27 cellular contexts compared by ENCODE assay signal in the genomic region with DNA sequence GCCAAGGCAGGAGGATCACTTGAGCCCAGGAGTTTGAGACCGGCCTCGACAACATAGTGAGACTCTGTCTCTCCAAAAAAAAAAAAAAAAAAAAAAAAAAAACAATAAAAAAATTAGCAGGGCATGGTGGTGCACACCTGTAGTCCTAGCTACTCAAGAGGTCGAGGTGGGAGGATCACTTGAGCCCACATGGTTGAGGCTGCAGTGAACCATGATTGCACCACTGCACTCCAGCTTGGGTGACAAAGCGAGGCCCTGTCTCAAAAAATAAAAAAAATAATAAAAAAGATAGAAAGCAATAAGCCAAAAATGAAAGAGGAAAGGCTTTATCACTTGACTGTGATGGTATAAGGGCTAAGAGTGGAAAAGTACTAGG. TPM values are rescaled to one million over a fixed set of nuclear protein-coding genes. Genes with fewer than 3 reads are reported as not detected.
A peak's percentile ranks its signal among the peaks of the same experiment; 100 is the strongest.
DNase-seq lines count a peak whose midpoint lies in the region; ATAC-seq, FAIRE-seq and TF ChIP-seq lines count a peak whose summit lies in the region.
"Had no signal": no experiment of that assay in that cellular context is flagged by ENCODE, and none has a peak within 500 bp of the region (broad histone marks: within the 10 kb centered on the region; RNA-seq: fewer than 3 reads in every experiment).

No MANE protein-coding gene starts in this region.

- TF ChIP-seq CTCF in left ventricle myocardium inferior (IDR thresholded peaks at IDR 0.05; ENCODE audit: borderline replicate concordance) (no peak), upper lobe of right lung (IDR thresholded peaks at IDR 0.05) (no peak), nephron progenitor cell (IDR thresholded peaks at IDR 0.05) (no peak)

- H3K27ac Mint-ChIP-seq in nephron progenitor cell: no peak overlapping the region
- H3K27ac Mint-ChIP-seq: CD4-positive, alpha-beta T cell; GM23338; HFFc6 had no signal

- peaks cover 10% of the 10 kb centered on the region for H3K9me3 Mint-ChIP-seq in nephron progenitor cell
- H3K9me3 Mint-ChIP-seq: CD4-positive, alpha-beta T cell; HFFc6 had no signal

- H3K9me3 ChIP-seq in left ventricle myocardium inferior (replicated peaks) (no peaks in the 10 kb centered on the region), small intestine (ENCODE audit: control insufficient read depth, low read depth) (no peaks in the 10 kb centered on the region), upper lobe of right lung (no peaks in the 10 kb centered on the region)
- H3K9me3 ChIP-seq: HAP-1 had no signal

- no peak for FAIRE-seq in small intestine (lab: Jason Lieb, UNC)
- FAIRE-seq: A204.1, D721Med, G401.6, GM12878, HTR-8/SVneo, RCC 7860 had no signal

- H3K4me3 Mint-ChIP-seq in nephron progenitor cell: no peak overlapping the region
- H3K4me3 Mint-ChIP-seq: CD4-positive, alpha-beta T cell; GM23338; HFFc6 had no signal

- peak overlapping the region; percentile 80 for H3K27ac ChIP-seq in left ventricle myocardium inferior (replicated peaks)
- peak overlapping the region; percentile 18 for H3K27ac ChIP-seq in layer of hippocampus (ENCODE audit: low read depth, low read length)
- peak overlapping the region; percentile 85 to 91 for H3K27ac ChIP-seq in small intestine (ENCODE audit: low read depth in 1 of 2, low read length in 1 of 2)
- H3K27ac ChIP-seq in upper lobe of right lung: no peak overlapping the region
- H3K27ac ChIP-seq: BLaER1 had no signal

- DNase-seq in left ventricle myocardium inferior (no peak), left ventricle myocardium superior (no peak), small intestine (no peak), upper lobe of right lung (peak; percentile 20), T1000 (lab: John Stamatoyannopoulos, UW) (no peak), nephron progenitor cell (no peak), NCI-H1092 treated with DMSO at 0.1 percent for 48 hours (lab: John Stamatoyannopoulos, UW) (no peak)
- DNase-seq: CD4-positive, alpha-beta T cell; DMS53; HFFc6; KBM-7; MV-4-11; NCI-H146; NCI-H1930; NCI-H2107; NCI-H524 treated with DMSO at 0.1 percent for 48 hours; NCI-H774 had no signal

- H3K36me3 ChIP-seq in left ventricle myocardium inferior (no peaks in the 10 kb centered on the region), small intestine (ENCODE audit: control insufficient read depth in 2 of 2, insufficient read depth in 2 of 2, low read length in 2 of 2) (no peaks in the 10 kb centered on the region), upper lobe of right lung (no peaks in the 10 kb centered on the region)
- H3K36me3 ChIP-seq: BLaER1, HAP-1 had no signal

- no peak for ATAC-seq in left ventricle myocardium superior
- ATAC-seq in upper lobe of right lung: no peak
- ATAC-seq: GM12878, GM23338 had no signal

- H3K4me3 ChIP-seq in left ventricle myocardium inferior (peak overlapping the region; percentile 48), small intestine (ENCODE audit: low read depth in 1 of 2, low read length in 2 of 2) (no peak overlapping the region), upper lobe of right lung (no peak overlapping the region)
- H3K4me3 ChIP-seq: BLaER1, GM12878, GM23338, HAP-1 had no signal

- H3K27me3 Mint-ChIP-seq in nephron progenitor cell (ENCODE audit: low read depth, poor library complexity): no peaks in the 10 kb centered on the region
- H3K27me3 Mint-ChIP-seq: CD4-positive, alpha-beta T cell had no signal

- 83 to 91% (median 87%) methylated on average over 4 of the region's 4 CpGs for WGBS in small intestine, 3 donors

- H3K36me3 Mint-ChIP-seq in nephron progenitor cell (ENCODE audit: low read depth): no peaks in the 10 kb centered on the region

- intact Hi-C loops in left ventricle myocardium inferior (cut with micrococcal nuclease) (no loop called here), left ventricle myocardium superior (cut with micrococcal nuclease) (no loop called here), upper lobe of right lung (cut with DNase I) (no loop called here)

- peaks cover 7% of the 10 kb centered on the region for H3K4me1 Mint-ChIP-seq in nephron progenitor cell

- peaks cover 7% of the 10 kb centered on the region for H3K4me1 ChIP-seq in left ventricle myocardium inferior
- peaks cover 0 to 3% of the 10 kb centered on the region in 2 donors for H3K4me1 ChIP-seq in small intestine (ENCODE audit: control insufficient read depth in 2 of 2, insufficient read depth in 1 of 2, low read depth in 1 of 2, low read length in 1 of 2)
- peaks cover 5% of the 10 kb centered on the region for H3K4me1 ChIP-seq in upper lobe of right lung

- H3K27me3 ChIP-seq in left ventricle myocardium inferior (ENCODE audit: low read depth): no peaks in the 10 kb centered on the region
- no peaks in the 10 kb centered on the region for H3K27me3 ChIP-seq in layer of hippocampus (ENCODE audit: control insufficient read depth, insufficient read depth, low read length)
- no peaks in the 10 kb centered on the region for H3K27me3 ChIP-seq in small intestine (ENCODE audit: control insufficient read depth in 2 of 2, insufficient read depth in 2 of 2, low read length in 2 of 2)
- no peaks in the 10 kb centered on the region for H3K27me3 ChIP-seq in upper lobe of right lung
- H3K27me3 ChIP-seq: BLaER1 had no signal

RNA-seq across cellular contexts. Expression of gene PEBP1, which starts 10.2 kb away (rescaled TPM):
- total RNA-seq in left ventricle myocardium inferior (461 TPM), left ventricle myocardium superior (500 TPM), upper lobe of right lung (223 TPM)
- 1,000 to 10,000 TPM in 2 of 3 donors, 100 to 1,000 TPM in 1; 457 to 2,607 (median 1,131) TPM for polyA plus RNA-seq in small intestine

RNA-seq across cellular contexts. Expression of gene VSIG10, which starts 21.9 kb away (rescaled TPM):
- 12.1 TPM for total RNA-seq in left ventricle myocardium inferior
- 12.6 TPM for total RNA-seq in left ventricle myocardium superior
- polyA plus RNA-seq in small intestine: 10 to 100 TPM; 32.8 to 89.7 (median 45.7) TPM
- 52.4 TPM for total RNA-seq in upper lobe of right lung
